Comparison of ENCODE assay signal across 9 cellular contexts in the genomic region with DNA sequence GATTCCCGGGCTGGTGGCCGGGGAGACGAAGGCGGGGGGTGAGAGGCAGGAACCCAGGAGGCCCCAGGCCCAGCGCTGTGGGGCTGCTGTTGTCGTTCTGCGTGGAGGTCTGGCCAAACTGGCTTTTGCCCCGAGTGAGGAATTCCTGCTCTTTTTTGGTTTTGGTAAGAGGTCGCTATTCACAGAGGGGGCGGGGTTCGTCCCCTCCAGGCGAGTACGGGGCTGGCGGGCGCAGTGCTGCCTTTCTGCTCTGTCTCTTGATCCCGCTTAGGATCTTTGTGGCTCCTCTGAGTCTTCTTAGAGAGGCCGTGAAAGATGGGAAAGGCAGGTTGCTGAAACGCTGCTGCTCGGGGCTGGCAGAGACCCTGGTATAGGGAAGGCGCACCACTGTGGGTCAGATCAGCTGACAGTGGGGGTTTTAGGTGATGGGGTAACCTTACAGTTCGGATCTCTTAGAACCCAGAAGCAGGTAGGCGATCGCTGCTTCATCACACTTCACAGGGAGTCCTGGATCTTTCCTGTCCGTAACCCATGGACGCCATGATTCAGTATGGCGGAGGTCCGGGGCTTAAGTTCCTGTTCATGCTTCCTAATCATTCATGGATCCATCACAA.
DNase-seq lines count a peak whose midpoint lies in the region; ATAC-seq and TF ChIP-seq lines count a peak whose summit lies in the region.
"Had no signal": no experiment of that assay in that cellular context is flagged by ENCODE, and none has a peak within 500 bp of the region (broad histone marks: within the 10 kb centered on the region; RNA-seq: fewer than 3 reads in every experiment).

No MANE protein-coding gene starts in this region.

- CTCF ChIA-PET in WTC11 (lab: Charles Lee) = interaction anchor here (1.3 to 1.5 kb wide), 2 partner anchors 14 to 15 kb away, joined by 3 to 10 read pairs; no protein-coding TSS in a partner anchor

- no peaks in the 10 kb centered on the region; the same call in 1 of the 2 replicates for H3K9me3 Mint-ChIP-seq in WTC11

- H3K4me1 Mint-ChIP-seq in WTC11 = peaks cover 9% of the 10 kb centered on the region; the same call in 1 of the 2 replicates

- H3K4me3 Mint-ChIP-seq in WTC11 = peak overlapping the region; percentile 75
- H3K4me3 Mint-ChIP-seq: type B pancreatic cell had no signal

- in situ Hi-C loops in G401 (cut with HindIII; ENCODE audit: low sequenced_read_pairs) = no loop called here

- DNase-seq in WTC11 (ENCODE audit: low spot score) (peak; percentile 41), germinal center (ENCODE audit: low spot score) (peak; percentile 8), amniotic stem cell (lab: John Stamatoyannopoulos, UW) (no peak), T-helper 9 cell (no peak), G401 (ENCODE audit: low spot score) (no peak)

- peaks cover 36% of the 10 kb centered on the region for H3K27me3 Mint-ChIP-seq in WTC11 (ENCODE audit: low read depth)
- H3K27me3 Mint-ChIP-seq: type B pancreatic cell had no signal

- H3K27ac Mint-ChIP-seq in WTC11 = no peak overlapping the region
- H3K27ac Mint-ChIP-seq: type B pancreatic cell had no signal

- H3K4me3 ChIP-seq in skin epidermis = peak overlapping the region; percentile 40 to 66 (median 51)

- POLR2A ChIA-PET in WTC11 (lab: Charles Lee) = interaction anchor here (0.6 kb wide), 1 partner anchor 1049 kb away, joined by 5 read pairs; no protein-coding TSS in a partner anchor

- no peaks in the 10 kb centered on the region for H3K36me3 Mint-ChIP-seq in WTC11
- H3K36me3 Mint-ChIP-seq: type B pancreatic cell had no signal

- peak overlapping the region in 19 of 21 experiments; percentile 22 to 83 (median 66) for H3K27ac ChIP-seq in skin epidermis

- ATAC-seq in GM18498 (IDR thresholded peaks at IDR 0.05; ENCODE audit: unreplicated experiment) (peak; percentile 7), WTC11 (peak; percentile 78), HG02588 (IDR thresholded peaks at IDR 0.05; ENCODE audit: unreplicated experiment) (no peak)

- TF ChIP-seq CTCF in WTC11 (IDR thresholded peaks at IDR 0.05) = no peak

TF ChIP-seq in WTC11, 78 proteins besides CTCF, POLR2A, EP300 and RAD21:
- TF ChIP-seq, protein P1, sequence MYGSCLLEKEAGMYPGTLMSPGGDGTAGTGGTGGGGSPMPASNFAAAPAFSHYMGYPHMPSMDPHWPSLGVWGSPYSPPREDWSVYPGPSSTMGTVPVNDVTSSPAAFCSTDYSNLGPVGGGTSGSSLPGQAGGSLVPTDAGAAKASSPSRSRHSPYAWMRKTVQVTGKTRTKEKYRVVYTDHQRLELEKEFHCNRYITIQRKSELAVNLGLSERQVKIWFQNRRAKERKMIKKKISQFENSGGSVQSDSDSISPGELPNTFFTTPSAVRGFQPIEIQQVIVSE (CRISPR knock-in tag; IDR thresholded peaks at IDR 0.05; ENCODE audit: borderline replicate concordance) = no peak
- no peak for TF ChIP-seq NR3C1 (CRISPR knock-in tag; conservative IDR thresholded peaks at IDR 0.05; ENCODE audit: low read depth)
- no peak for TF ChIP-seq ATF2 (CRISPR knock-in tag; IDR thresholded peaks at IDR 0.05; ENCODE audit: borderline replicate concordance, low read depth)
- no peak for TF ChIP-seq CREB1 (CRISPR knock-in tag; IDR thresholded peaks at IDR 0.05)
- no peak for TF ChIP-seq MXD4 (CRISPR knock-in tag; IDR thresholded peaks at IDR 0.05; ENCODE audit: borderline replicate concordance)
- TF ChIP-seq JUN (CRISPR knock-in tag; IDR thresholded peaks at IDR 0.05) = no peak
- TF ChIP-seq ZNF121 (CRISPR knock-in tag; IDR thresholded peaks at IDR 0.05) = no peak
- no peak for TF ChIP-seq ZNF281 (CRISPR knock-in tag; IDR thresholded peaks at IDR 0.05)
- no peak for TF ChIP-seq GTF2I (CRISPR knock-in tag; conservative IDR thresholded peaks at IDR 0.05)
- no peak for TF ChIP-seq ZNF263 (CRISPR knock-in tag; IDR thresholded peaks at IDR 0.05; ENCODE audit: low read depth)
- TF ChIP-seq, protein P2, sequence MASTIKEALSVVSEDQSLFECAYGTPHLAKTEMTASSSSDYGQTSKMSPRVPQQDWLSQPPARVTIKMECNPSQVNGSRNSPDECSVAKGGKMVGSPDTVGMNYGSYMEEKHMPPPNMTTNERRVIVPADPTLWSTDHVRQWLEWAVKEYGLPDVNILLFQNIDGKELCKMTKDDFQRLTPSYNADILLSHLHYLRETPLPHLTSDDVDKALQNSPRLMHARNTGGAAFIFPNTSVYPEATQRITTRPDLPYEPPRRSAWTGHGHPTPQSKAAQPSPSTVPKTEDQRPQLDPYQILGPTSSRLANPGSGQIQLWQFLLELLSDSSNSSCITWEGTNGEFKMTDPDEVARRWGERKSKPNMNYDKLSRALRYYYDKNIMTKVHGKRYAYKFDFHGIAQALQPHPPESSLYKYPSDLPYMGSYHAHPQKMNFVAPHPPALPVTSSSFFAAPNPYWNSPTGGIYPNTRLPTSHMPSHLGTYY (CRISPR knock-in tag; IDR thresholded peaks at IDR 0.05) = no peak
- TF ChIP-seq GRHL2 (CRISPR knock-in tag; IDR thresholded peaks at IDR 0.05; ENCODE audit: insufficient replicate concordance, severe bottlenecking) = no peak
- TF ChIP-seq, protein P3, sequence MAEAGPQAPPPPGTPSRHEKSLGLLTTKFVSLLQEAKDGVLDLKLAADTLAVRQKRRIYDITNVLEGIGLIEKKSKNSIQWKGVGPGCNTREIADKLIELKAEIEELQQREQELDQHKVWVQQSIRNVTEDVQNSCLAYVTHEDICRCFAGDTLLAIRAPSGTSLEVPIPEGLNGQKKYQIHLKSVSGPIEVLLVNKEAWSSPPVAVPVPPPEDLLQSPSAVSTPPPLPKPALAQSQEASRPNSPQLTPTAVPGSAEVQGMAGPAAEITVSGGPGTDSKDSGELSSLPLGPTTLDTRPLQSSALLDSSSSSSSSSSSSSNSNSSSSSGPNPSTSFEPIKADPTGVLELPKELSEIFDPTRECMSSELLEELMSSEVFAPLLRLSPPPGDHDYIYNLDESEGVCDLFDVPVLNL (CRISPR knock-in tag; IDR thresholded peaks at IDR 0.05; ENCODE audit: borderline replicate concordance, low read depth) = no peak
- TF ChIP-seq FOXJ3 (CRISPR knock-in tag; IDR thresholded peaks at IDR 0.05; ENCODE audit: borderline replicate concordance) = no peak
- no peak for TF ChIP-seq NFYB (CRISPR knock-in tag; conservative IDR thresholded peaks at IDR 0.05; ENCODE audit: low read depth)
- TF ChIP-seq, protein P4, sequence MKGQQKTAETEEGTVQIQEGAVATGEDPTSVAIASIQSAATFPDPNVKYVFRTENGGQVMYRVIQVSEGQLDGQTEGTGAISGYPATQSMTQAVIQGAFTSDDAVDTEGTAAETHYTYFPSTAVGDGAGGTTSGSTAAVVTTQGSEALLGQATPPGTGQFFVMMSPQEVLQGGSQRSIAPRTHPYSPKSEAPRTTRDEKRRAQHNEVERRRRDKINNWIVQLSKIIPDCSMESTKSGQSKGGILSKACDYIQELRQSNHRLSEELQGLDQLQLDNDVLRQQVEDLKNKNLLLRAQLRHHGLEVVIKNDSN (CRISPR knock-in tag; IDR thresholded peaks at IDR 0.05) = no peak
- TF ChIP-seq ZNF512 (CRISPR knock-in tag; IDR thresholded peaks at IDR 0.05; ENCODE audit: borderline replicate concordance) = no peak
- no peak for TF ChIP-seq SP1 (CRISPR knock-in tag; conservative IDR thresholded peaks at IDR 0.05)
- no peak for TF ChIP-seq ELF4 (CRISPR knock-in tag; IDR thresholded peaks at IDR 0.05; ENCODE audit: low read depth)

Comparison
In these comparisons a context has a peak if more than half of its experiments do, and no peak if none do; other contexts are left out.
1. DNase-seq: peak in WTC11 (single experiment) and germinal center (single experiment); none in amniotic stem cell (single experiment), T-helper 9 cell (single experiment) and G401 (single experiment).